ENCODE assay signal across 21 cellular contexts in the genomic region with DNA sequence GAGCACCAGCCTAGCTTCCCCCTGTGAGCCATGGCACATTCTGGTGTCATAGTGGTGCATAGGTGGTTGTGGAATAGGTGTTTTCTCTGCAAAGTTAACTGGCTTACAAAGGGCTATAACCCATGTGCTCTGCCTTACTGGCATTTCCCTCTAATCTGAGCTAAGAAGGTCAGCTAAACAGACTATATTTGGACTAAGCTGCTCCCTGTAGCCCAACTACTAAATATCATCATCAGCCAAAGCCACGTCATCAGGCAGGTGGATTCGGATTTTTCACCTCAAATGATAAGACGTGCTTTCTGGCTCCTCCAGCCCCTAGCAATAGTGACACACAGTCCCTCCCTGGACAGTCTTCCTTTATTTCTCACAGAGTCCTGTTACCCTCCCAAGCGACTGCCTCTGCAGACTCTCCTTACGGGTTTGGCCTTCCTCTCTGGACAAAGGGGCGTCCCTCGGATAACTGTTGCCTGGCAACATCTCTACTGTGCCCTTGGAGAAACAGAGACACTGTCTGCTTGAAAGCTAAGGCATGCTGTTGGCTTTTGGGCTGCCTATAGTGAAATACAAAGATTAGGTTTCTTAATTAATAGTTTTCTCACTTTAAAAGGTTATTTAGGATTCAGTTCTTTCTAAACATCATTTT. TPM values are rescaled to one million over a fixed set of nuclear protein-coding genes. Genes with fewer than 3 reads are reported as not detected.
"Had no signal": no experiment of that assay in that cellular context is flagged by ENCODE, and none has a peak within 500 bp of the region (broad histone marks: within the 10 kb centered on the region; RNA-seq: fewer than 3 reads in every experiment).

No MANE protein-coding gene starts in this region.

- H3K27me3 ChIP-seq: brain microvascular endothelial cell, sigmoid colon, suprapubic skin, upper lobe of left lung had no signal

- H3K4me3 Mint-ChIP-seq: activated naive CD8-positive, alpha-beta T cell treated with anti-CD3 and anti-CD28 coated beads for 36 hours; activated T-helper 1 cell treated with anti-CD3 and anti-CD28 coated beads, Interleukin-12 subunit alpha, Interleukin-12 subunit beta, Interleukin-2, Interleukin-4 antibody, amounts not matched to agents 30 ng/mL and 10 ng/mL and 1 ng/mL, durations not matched to agents 14 hours and 24 hours and 36 hours; dendritic cell treated with granulocyte-macrophage colony-stimulating factor and Interleukin-4, amounts not matched to agents 40 ng/mL and 50 ng/mL, for 4 days; naive thymus-derived CD8-positive, alpha-beta T cell; stimulated activated naive CD8-positive, alpha-beta T cell treated with anti-CD3 and anti-CD28 coated beads, Interleukin-15, Interleukin-2, amounts not matched to agents 100 ng/mL and 50 ng/mL, for 24 hours; T-helper 2 cell treated with Interferon-gamma antibody and Interleukin-4, amounts not matched to agents 5 μg/mL and 100 μg/mL, for 36 hours had no signal

- H3K4me1 ChIP-seq: spleen, upper lobe of left lung had no signal

- H3K9me3 Mint-ChIP-seq: activated naive CD8-positive, alpha-beta T cell treated with anti-CD3 and anti-CD28 coated beads for 36 hours; activated T-helper 1 cell treated with anti-CD3 and anti-CD28 coated beads, Interleukin-12 subunit alpha, Interleukin-12 subunit beta, Interleukin-2, Interleukin-4 antibody, amounts not matched to agents 30 ng/mL and 10 ng/mL and 1 ng/mL, durations not matched to agents 14 hours and 24 hours and 36 hours; dendritic cell treated with granulocyte-macrophage colony-stimulating factor and Interleukin-4, amounts not matched to agents 40 ng/mL and 50 ng/mL, for 4 days; naive thymus-derived CD8-positive, alpha-beta T cell; stimulated activated naive CD8-positive, alpha-beta T cell treated with anti-CD3 and anti-CD28 coated beads, Interleukin-15, Interleukin-2, amounts not matched to agents 100 ng/mL and 50 ng/mL, for 24 hours; T-helper 2 cell treated with Interferon-gamma antibody and Interleukin-4, amounts not matched to agents 5 μg/mL and 100 μg/mL, for 36 hours had no signal

- H3K36me3 Mint-ChIP-seq: activated naive CD8-positive, alpha-beta T cell treated with anti-CD3 and anti-CD28 coated beads for 36 hours; naive thymus-derived CD8-positive, alpha-beta T cell had no signal

- H3K4me3 ChIP-seq: sigmoid colon, spleen, suprapubic skin, upper lobe of left lung had no signal

- H3K27me3 Mint-ChIP-seq: dendritic cell treated with granulocyte-macrophage colony-stimulating factor and Interleukin-4, amounts not matched to agents 40 ng/mL and 50 ng/mL, for 4 days had no signal

- H3K27ac Mint-ChIP-seq: activated naive CD8-positive, alpha-beta T cell treated with anti-CD3 and anti-CD28 coated beads for 36 hours; activated T-helper 1 cell treated with anti-CD3 and anti-CD28 coated beads, Interleukin-12 subunit alpha, Interleukin-12 subunit beta, Interleukin-2, Interleukin-4 antibody, amounts not matched to agents 30 ng/mL and 10 ng/mL and 1 ng/mL, durations not matched to agents 14 hours and 24 hours and 36 hours; dendritic cell treated with granulocyte-macrophage colony-stimulating factor and Interleukin-4, amounts not matched to agents 40 ng/mL and 50 ng/mL, for 4 days; naive thymus-derived CD8-positive, alpha-beta T cell; stimulated activated naive CD8-positive, alpha-beta T cell treated with anti-CD3 and anti-CD28 coated beads, Interleukin-15, Interleukin-2, amounts not matched to agents 100 ng/mL and 50 ng/mL, for 24 hours; T-helper 2 cell treated with Interferon-gamma antibody and Interleukin-4, amounts not matched to agents 5 μg/mL and 100 μg/mL, for 36 hours had no signal

- H3K9me3 ChIP-seq: sigmoid colon, spleen, suprapubic skin, upper lobe of left lung had no signal

- H3K4me1 Mint-ChIP-seq: activated naive CD8-positive, alpha-beta T cell treated with anti-CD3 and anti-CD28 coated beads for 36 hours had no signal

- H3K27ac ChIP-seq: brain microvascular endothelial cell, epithelial cell of prostate, sigmoid colon, spleen, suprapubic skin, upper lobe of left lung had no signal

- ATAC-seq: naive thymus-derived CD8-positive, alpha-beta T cell had no signal

- DNase-seq: activated CD4-positive, CD25-positive, alpha-beta regulatory T cell treated with anti-CD3 and anti-CD28 coated beads, Interleukin-2, amount 50 U/mL, for 72 hours; activated naive CD8-positive, alpha-beta T cell treated with anti-CD3 and anti-CD28 coated beads for 36 hours; amygdala; brain microvascular endothelial cell; effector memory CD4-positive, alpha-beta T cell; foreskin melanocyte; naive thymus-derived CD8-positive, alpha-beta T cell; occipital lobe; sigmoid colon; spleen; upper lobe of left lung had no signal

- H3K36me3 ChIP-seq: brain microvascular endothelial cell, sigmoid colon, spleen, suprapubic skin, upper lobe of left lung had no signal

RNA-seq across cellular contexts. Expression of a gene that starts 9.1 kb away (rescaled TPM):
- total RNA-seq: activated CD8-positive, alpha-beta memory T cell treated with anti-CD3 and anti-CD28 coated beads for 36 hours; activated naive CD8-positive, alpha-beta T cell treated with anti-CD3 and anti-CD28 coated beads for 36 hours; activated T-helper 1 cell treated with anti-CD3 and anti-CD28 coated beads, Interleukin-12 subunit alpha, Interleukin-12 subunit beta, Interleukin-2, Interleukin-4 antibody, amounts not matched to agents 30 ng/mL and 10 ng/mL and 1 ng/mL, durations not matched to agents 14 hours and 24 hours and 36 hours; lung microvascular endothelial cell; mucosa of gallbladder; naive thymus-derived CD8-positive, alpha-beta T cell had no signal

RNA-seq across cellular contexts. Expression of a gene that starts 29.7 kb away (rescaled TPM):
- total RNA-seq: activated CD8-positive, alpha-beta memory T cell treated with anti-CD3 and anti-CD28 coated beads for 36 hours; activated naive CD8-positive, alpha-beta T cell treated with anti-CD3 and anti-CD28 coated beads for 36 hours; activated T-helper 1 cell treated with anti-CD3 and anti-CD28 coated beads, Interleukin-12 subunit alpha, Interleukin-12 subunit beta, Interleukin-2, Interleukin-4 antibody, amounts not matched to agents 30 ng/mL and 10 ng/mL and 1 ng/mL, durations not matched to agents 14 hours and 24 hours and 36 hours; cerebellum; lung microvascular endothelial cell; naive thymus-derived CD8-positive, alpha-beta T cell; occipital lobe had no signal
- polyA plus RNA-seq: naive thymus-derived CD8-positive, alpha-beta T cell had no signal
